Comparison of ENCODE assay signal across 3 cellular contexts in genomic region chr3:6112546-6112945, GRCh38.
"Had no signal": no experiment of that assay in that cellular context is flagged by ENCODE, and none has a peak within 500 bp of the region (broad histone marks: within the 10 kb centered on the region; RNA-seq: fewer than 3 reads in every experiment).

No MANE protein-coding gene starts in this region.

- H3K4me3 ChIP-seq: GM12878 had no signal

- ATAC-seq: GM12878 had no signal

- DNase-seq: GDM1, GF-D8 had no signal
